In the genomic region with DNA sequence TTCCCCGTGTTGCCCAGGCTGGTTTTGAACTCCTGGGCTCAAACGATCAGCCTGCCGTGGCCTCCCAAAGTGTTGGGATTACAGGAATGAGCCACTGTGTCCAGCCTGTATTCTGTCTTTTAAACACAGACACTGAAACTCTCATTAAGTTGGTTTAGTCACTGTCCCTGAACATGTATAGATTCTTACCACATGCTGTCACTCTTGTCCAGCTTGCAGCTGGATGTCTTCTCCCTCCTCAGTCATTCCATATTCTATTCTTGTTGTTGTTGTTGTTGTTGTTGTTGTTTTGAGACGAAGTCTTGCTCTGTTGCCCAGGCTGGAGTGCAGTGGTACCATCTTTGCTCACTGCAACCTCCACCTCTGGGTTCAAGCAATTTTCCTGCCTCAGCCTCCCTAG, we compare ENCODE assay signal across 20 cellular contexts. TPM values are rescaled to one million over a fixed set of nuclear protein-coding genes. Genes with fewer than 3 reads are reported as not detected.
DNase-seq lines count a peak whose midpoint lies in the region; ATAC-seq, FAIRE-seq and TF ChIP-seq lines count a peak whose summit lies in the region.
"Had no signal": no experiment of that assay in that cellular context is flagged by ENCODE, and none has a peak within 500 bp of the region (broad histone marks: within the 10 kb centered on the region; RNA-seq: fewer than 3 reads in every experiment).

No MANE protein-coding gene starts in this region.

- no TSS peak for BruUV-seq in Panc1 (replicated peaks; lab: Mats Ljungman, UMichigan)

- H2BK120ac ChIP-seq in H1 (replicated peaks; ENCODE audit: low read depth, low read length): no peak overlapping the region

- H3K18ac ChIP-seq in H1 (ENCODE audit: extremely low read depth, low read length): no peak overlapping the region

- intact Hi-C loops in Panc1 (cut with micrococcal nuclease; ENCODE audit: unreplicated experiment): no loop called here

- H3K4me2 ChIP-seq in H1 (ENCODE audit: insufficient read depth in 1 of 2, low read depth in 2 of 2, low read length in 2 of 2): no peak overlapping the region
- H3K4me2 ChIP-seq: A549; BLaER1 treated with 17β-estradiol and CSF1 and Interleukin-3, amounts not matched to agents 10 nM and 100 nM had no signal

- no peak for TF ChIP-seq POLR2A in H1 (IDR thresholded peaks at IDR 0.05; ENCODE audit: control extremely low read depth in 1 of 2, low read depth in 2 of 2, low read length in 2 of 2)

- no peak overlapping the region for H2AFZ ChIP-seq in H1 (ENCODE audit: low read length)

- H3K36me3 ChIP-seq in HEK293 (ENCODE audit: control insufficient read depth in 2 of 2, insufficient read depth in 1 of 2, low read length in 2 of 2) (no peaks in the 10 kb centered on the region), Panc1 (ENCODE audit: control insufficient read depth, insufficient read depth, low read length) (no peaks in the 10 kb centered on the region), H1 (ENCODE audit: control insufficient read depth in 2 of 4, insufficient read depth in 4 of 4, low read length in 3 of 4) (no peaks in the 10 kb centered on the region)
- H3K36me3 ChIP-seq: BLaER1 treated with 17β-estradiol and CSF1 and Interleukin-3, amounts not matched to agents 10 nM and 100 nM had no signal

- H3K4me1 ChIP-seq in HEK293 (ENCODE audit: control insufficient read depth, insufficient read depth, low read length): no peaks in the 10 kb centered on the region
- no peaks in the 10 kb centered on the region for H3K4me1 ChIP-seq in Panc1 (ENCODE audit: control insufficient read depth, insufficient read depth, low read length)
- H3K4me1 ChIP-seq in H1 (replicated peaks in 1 of 4; ENCODE audit: control insufficient read depth in 3 of 4, insufficient read depth in 4 of 4, low read length in 3 of 4): peaks cover 0 to 3% (median 0%) of the 10 kb centered on the region in 4 experiments; a peak in 1 of 7 replicates
- H3K4me1 ChIP-seq: A549; BLaER1 treated with 17β-estradiol and CSF1 and Interleukin-3, amounts not matched to agents 10 nM and 100 nM; Caco-2 had no signal

- H3K27me3 ChIP-seq in Panc1 (ENCODE audit: control insufficient read depth, insufficient read depth, low read length) (no peaks in the 10 kb centered on the region), H1 (replicated peaks in 1 of 4; ENCODE audit: control insufficient read depth in 3 of 4, extremely low read depth in 1 of 4, insufficient read depth in 3 of 4, low read length in 3 of 4) (no peaks in the 10 kb centered on the region)

- H3K79me1 ChIP-seq in H1 (ENCODE audit: low read depth, low read length): no peaks in the 10 kb centered on the region

- TF ChIP-seq EP300 in H1 (IDR thresholded peaks at IDR 0.05; ENCODE audit: borderline replicate concordance in 1 of 2, low read depth in 2 of 2, low read length in 2 of 2): no peak

- no peaks in the 10 kb centered on the region for H4K20me1 ChIP-seq in H1 (replicated peaks in 1 of 2; ENCODE audit: control insufficient read depth in 1 of 2, insufficient read depth in 2 of 2, low read length in 2 of 2)
- H4K20me1 ChIP-seq: BLaER1 treated with 17β-estradiol and CSF1 and Interleukin-3, amounts not matched to agents 10 nM and 100 nM had no signal

- TF ChIP-seq RAD21 in H1 (IDR thresholded peaks at IDR 0.05 in 1 of 2, conservative IDR thresholded peaks at IDR 0.05 in 1 of 2; ENCODE audit: low read depth in 2 of 2, low read length in 2 of 2): no peak

- no peak overlapping the region for H3K56ac ChIP-seq in H1 (replicated peaks; ENCODE audit: insufficient read length, low read depth, low read length)

- H2BK12ac ChIP-seq in H1 (ENCODE audit: low read depth, low read length): peak overlapping the region; percentile 14; the same call in 1 of the 2 replicates

- no peak overlapping the region for H3K4ac ChIP-seq in H1 (replicated peaks; ENCODE audit: insufficient read length, low read depth, low read length)

- H3K14ac ChIP-seq in H1 (ENCODE audit: insufficient read length): no peak overlapping the region

- DNase-seq in Panc1 (ENCODE audit: low read depth, low spot score): no peak
- no peak for DNase-seq in H1 (ENCODE audit: low read depth in 1 of 2, low spot score in 2 of 2)
- DNase-seq: AML-193; Caco-2; Calu3; CD4-positive, alpha-beta T cell; CD8-positive, alpha-beta T cell; DMS79 treated with DMSO at 0.1 percent for 48 hours; GF-D8 had no signal

- no peak overlapping the region for H3K9ac ChIP-seq in H1 (replicated peaks in 1 of 4; ENCODE audit: extremely low read depth in 1 of 4, low read depth in 3 of 4, low read length in 3 of 4)
- H3K9ac ChIP-seq: BLaER1 treated with 17β-estradiol and CSF1 and Interleukin-3, amounts not matched to agents 10 nM and 100 nM had no signal

- H3K23me2 ChIP-seq in H1 (ENCODE audit: low read depth, low read length): no peaks in the 10 kb centered on the region

- no peak overlapping the region for H2BK15ac ChIP-seq in H1 (ENCODE audit: low read length)

- H3K4me3 ChIP-seq in HEK293 (ENCODE audit: low read depth, low read length): no peak overlapping the region
- H3K4me3 ChIP-seq in Panc1 (ENCODE audit: low read depth in 2 of 2, low read length in 2 of 2): no peak overlapping the region
- no peak overlapping the region for H3K4me3 ChIP-seq in H1 (ENCODE audit: extremely low read depth in 1 of 4, insufficient read depth in 2 of 4, low read depth in 3 of 4, low read length in 4 of 4)
- H3K4me3 ChIP-seq: A549; BLaER1 treated with 17β-estradiol and CSF1 and Interleukin-3, amounts not matched to agents 10 nM and 100 nM had no signal

- H3K9me3 ChIP-seq in HEK293 (ENCODE audit: control insufficient read depth, insufficient read depth, low read depth, low read length): no peaks in the 10 kb centered on the region
- H3K9me3 ChIP-seq in Panc1 (ENCODE audit: control insufficient read depth, insufficient read depth, low read depth, low read length): no peaks in the 10 kb centered on the region
- H3K9me3 ChIP-seq in H1 (ENCODE audit: insufficient read depth in 2 of 2, low read depth in 1 of 2, low read length in 1 of 2): no peaks in the 10 kb centered on the region
- H3K9me3 ChIP-seq: A549, Caco-2 had no signal

- CTCF ChIA-PET in HEK293 (lab: Yijun Ruan, JAX) (interaction anchor here (0.5 to 29.1 kb wide), 4 partner anchors 12 to 317 kb away, joined by 3 to 915 read pairs (median 10); a partner anchor contains a TSS), Panc1 (lab: Charles Lee) (no interaction called here), H1 (lab: Charles Lee; ENCODE audit: partially characterized antibody) (interaction anchor here (0.8 to 6.1 kb wide), 6 partner anchors 10 to 72 kb away, joined by 3 to 46 read pairs (median 4); no protein-coding TSS in a partner anchor)

- 0 out of 2 replicates have a peak, but pooled peaks have one; percentile 57 for ATAC-seq in Panc1
- ATAC-seq in GM19397 (IDR thresholded peaks at IDR 0.05; ENCODE audit: unreplicated experiment): no peak
- no peak for ATAC-seq in GM21786 (IDR thresholded peaks at IDR 0.05; ENCODE audit: unreplicated experiment)
- no peak for ATAC-seq in GM18907 (IDR thresholded peaks at IDR 0.05; ENCODE audit: unreplicated experiment)
- ATAC-seq: A549; CD8-positive, alpha-beta T cell had no signal

- in situ Hi-C loops in Panc1 (cut with HindIII; ENCODE audit: low pct_unique_long_range_greater_than_20kb, low sequenced_read_pairs): no loop called here

- H4K5ac ChIP-seq in H1 (ENCODE audit: insufficient read length, low read depth, low read length): no peak overlapping the region

- H3K79me2 ChIP-seq in H1 (ENCODE audit: control insufficient read depth in 1 of 2, insufficient read depth in 2 of 2, low read length in 2 of 2): no peaks in the 10 kb centered on the region

- no peak for FAIRE-seq in H1 (lab: Jason Lieb, UNC)
- FAIRE-seq: A549, D721Med, G401.6, GM12891 had no signal

- no peak overlapping the region for H3K27ac ChIP-seq in HEK293 (ENCODE audit: extremely low read depth, low read depth, low read length)
- no peak overlapping the region for H3K27ac ChIP-seq in Panc1 (ENCODE audit: low read length)
- H3K27ac ChIP-seq in H1 (ENCODE audit: low read depth, low read length): no peak overlapping the region
- H3K27ac ChIP-seq: 22Rv1; A549; BLaER1 treated with 17β-estradiol and CSF1 and Interleukin-3, amounts not matched to agents 10 nM and 100 nM; C4-2B had no signal

- no peak overlapping the region for H4K8ac ChIP-seq in H1 (ENCODE audit: extremely low read depth, insufficient read depth, low read length)

- peak; percentile 53 for TF ChIP-seq CTCF in HEK293 (tag by site-specific recombination; IDR thresholded peaks at IDR 0.05)
- no peak for TF ChIP-seq CTCF in Panc1 (IDR thresholded peaks at IDR 0.05)
- no peak for TF ChIP-seq CTCF in H1 (IDR thresholded peaks at IDR 0.05; ENCODE audit: control extremely low read depth in 1 of 3, insufficient read depth in 1 of 3, low read depth in 1 of 3, low read length in 3 of 3)

- no peak overlapping the region for H2AK5ac ChIP-seq in H1 (ENCODE audit: low read depth, low read length)

- no peak overlapping the region for H2BK20ac ChIP-seq in H1 (ENCODE audit: low read length)

- 88% methylated on average over 4 of the region's 4 CpGs; no CpG with 5 or more reads in 1 of the 2 experiments for WGBS in H1 (ENCODE audit: extremely low coverage in 1 of 2, insufficient coverage in 1 of 2, insufficient read length in 1 of 2, insufficient replicate concordance in 2 of 2, low coverage in 1 of 2, low lambda C conversion rate in 2 of 2, missing lambda C conversion rate in 1 of 2), 2 experiments

- POLR2A ChIA-PET in HEK293 (lab: Yijun Ruan, JAX) (no interaction called here), Panc1 (lab: Charles Lee) (no interaction called here), H1 (lab: Charles Lee; ENCODE audit: partially characterized antibody) (interaction anchor here (11.9 kb wide), 1 partner anchor 10 kb away, joined by 109 read pairs; a partner anchor contains a TSS)

- H4K91ac ChIP-seq in H1 (replicated peaks; ENCODE audit: insufficient read length, low read length): no peak overlapping the region

- H2BK5ac ChIP-seq in H1 (ENCODE audit: low read depth, low read length): no peak overlapping the region

- no peak overlapping the region for H3K23ac ChIP-seq in H1 (ENCODE audit: insufficient read length)

RNA-seq across cellular contexts. Expression of a gene that starts 12.3 kb away (rescaled TPM):
- total RNA-seq in Panc1 (2021; ENCODE audit: unreplicated experiment): 290 TPM
- polyA plus RNA-seq in Panc1 (2012; ENCODE audit: insufficient read length): 456 TPM
- 401 and 408 TPM in 2 replicates for total RNA-seq in H1 (2021; fragmentation: NEBNext Ultra II Directional; extraction: Animal tissue kit (Norgen Biotek cat#: 25700))
- 823 and 952 TPM in 2 replicates for polyA plus RNA-seq in H1 (2011; rRNA removed)
- polyA plus RNA-seq in H1 (2011; cell fraction: cytosol; rRNA removed): 584 TPM
- polyA plus RNA-seq in H1 (2011; cell fraction: nucleus; rRNA removed): 709 TPM
- polyA plus RNA-seq in H1 (2012, experiment 1 of 2): 445 to 731 TPM (median 682 TPM) in 4 replicates
- 757 TPM for polyA plus RNA-seq in H1 (2012, experiment 2 of 2)
- 530 TPM for polyA plus RNA-seq in H1 (2013, experiment 1 of 2)
- 521 TPM for polyA plus RNA-seq in H1 (2013, experiment 2 of 2)
- 687 and 870 TPM in 2 replicates for polyA minus RNA-seq in H1 (2011; rRNA and poly(A)+ RNA removed)
- 270 TPM for polyA minus RNA-seq in H1 (2011; cell fraction: cytosol; rRNA and poly(A)+ RNA removed)
- 276 TPM for polyA minus RNA-seq in H1 (2011; cell fraction: nucleus; rRNA and poly(A)+ RNA removed)

RNA-seq across cellular contexts. Expression of a gene that starts 39.1 kb away (rescaled TPM):
- total RNA-seq in Panc1 (2021; ENCODE audit: unreplicated experiment): 48.0 TPM
- polyA plus RNA-seq in Panc1 (2012; ENCODE audit: insufficient read length): 49.2 TPM
- total RNA-seq in H1 (2021; fragmentation: NEBNext Ultra II Directional; extraction: Animal tissue kit (Norgen Biotek cat#: 25700)): 18.7 and 20.3 TPM in 2 replicates
- polyA plus RNA-seq in H1 (2011; rRNA removed): 35.3 and 39.3 TPM in 2 replicates
- 32.3 TPM for polyA plus RNA-seq in H1 (2011; cell fraction: cytosol; rRNA removed)
- polyA plus RNA-seq in H1 (2011; cell fraction: nucleus; rRNA removed): 65.4 TPM
- polyA plus RNA-seq in H1 (2012, experiment 1 of 2): 18.8 to 23.4 TPM (median 21.7 TPM) in 4 replicates
- 17.8 TPM for polyA plus RNA-seq in H1 (2012, experiment 2 of 2)
- polyA plus RNA-seq in H1 (2013, experiment 1 of 2): 12.3 TPM
- polyA plus RNA-seq in H1 (2013, experiment 2 of 2): 10.1 TPM
- 33.5 and 37.1 TPM in 2 replicates for polyA minus RNA-seq in H1 (2011; rRNA and poly(A)+ RNA removed)
- polyA minus RNA-seq in H1 (2011; cell fraction: cytosol; rRNA and poly(A)+ RNA removed): 9.6 TPM
- polyA minus RNA-seq in H1 (2011; cell fraction: nucleus; rRNA and poly(A)+ RNA removed): 28.7 TPM
